In genomic region chrX:150899191-150899757, GRCh38 we compare ENCODE assay signal across 8 cellular contexts. TPM values are rescaled to one million over a fixed set of nuclear protein-coding genes. Genes with fewer than 3 reads are reported as not detected.
A peak's percentile ranks its signal among the peaks of the same experiment; 100 is the strongest.
DNase-seq lines count a peak whose midpoint lies in the region; ATAC-seq and TF ChIP-seq lines count a peak whose summit lies in the region.

No MANE protein-coding gene starts in this region.

- H3K9ac ChIP-seq in IMR-90 (ENCODE audit: low read depth, low read length) (peak overlapping the region; percentile 56), SK-N-SH (peak overlapping the region; percentile 51; the same call in 1 of the 2 replicates)

- peak overlapping the region; percentile 68 for H2AK9ac ChIP-seq in IMR-90 (replicated peaks; ENCODE audit: low read depth, low read length, poor library complexity)

- intact Hi-C loops in IMR-90 (cut with micrococcal nuclease): loop anchor here (1.0 to 2.0 kb wide), 3 partner anchors 84 to 498 kb away; partner anchors contain the start of genes HMGB3 and VMA21
- intact Hi-C loops in ascending aorta (cut with DNase I): loop anchor here (1.0 to 10.0 kb wide), 3 partner anchors 28 to 964 kb away; partner anchors contain the start of genes EOLA2 and HMGB3

- no peaks in the 10 kb centered on the region for H3K9me3 ChIP-seq in IMR-90 (ENCODE audit: control insufficient read depth, insufficient read depth, low read length)
- no peaks in the 10 kb centered on the region for H3K9me3 ChIP-seq in SK-N-SH
- H3K9me3 ChIP-seq in ascending aorta: no peaks in the 10 kb centered on the region

- H2BK15ac ChIP-seq in IMR-90 (ENCODE audit: low read depth, low read length): no peak overlapping the region

- ATAC-seq in GM21423 (IDR thresholded peaks at IDR 0.05; ENCODE audit: unreplicated experiment): peak; percentile 37
- peak; percentile 7 for ATAC-seq in IMR-90 (ENCODE audit: low read depth)

- no peak overlapping the region for H2BK20ac ChIP-seq in IMR-90 (ENCODE audit: low read depth, low read length)

- H3K9me2 ChIP-seq in SK-N-SH: no peaks in the 10 kb centered on the region

- no peak overlapping the region for H4K91ac ChIP-seq in IMR-90 (ENCODE audit: insufficient read depth, low read depth, low read length)

- CTCF ChIA-PET in IMR-90 (lab: Yijun Ruan, JAX) (no interaction called here), SK-N-SH (lab: Yijun Ruan, JAX) (no interaction called here)

- 0 out of 2 replicates have a peak overlapping the region, but pooled peaks have one; percentile 19 for H3K4ac ChIP-seq in IMR-90 (ENCODE audit: low read depth, low read length)

- in situ Hi-C loops in IMR-90 (cut with MboI; ENCODE audit: low sequenced_read_pairs): loop anchor here (10.0 kb wide), 1 partner anchor 86 kb away; the partner anchor contains the start of gene HMGB3

- no peak overlapping the region; the same call in 1 of the 2 replicates for H3K23ac ChIP-seq in IMR-90 (ENCODE audit: low read depth, low read length)

- no peak overlapping the region for H3K14ac ChIP-seq in IMR-90 (replicated peaks; ENCODE audit: low read depth, low read length)

- H2AFZ ChIP-seq in IMR-90 (replicated peaks; ENCODE audit: low read length, poor library complexity) (peak overlapping the region; percentile 91), SK-N-SH (ENCODE audit: low read depth) (peak overlapping the region; percentile 88; the same call in 1 of the 2 replicates)

- no peak for TF ChIP-seq CTCF in IMR-90 (conservative IDR thresholded peaks at IDR 0.05; ENCODE audit: low read depth, low read length)
- no peak for TF ChIP-seq CTCF in SK-N-SH (IDR thresholded peaks at IDR 0.05)
- TF ChIP-seq CTCF in ascending aorta (IDR thresholded peaks at IDR 0.05): no peak

- no peak overlapping the region for H2BK120ac ChIP-seq in IMR-90 (ENCODE audit: low read depth, low read length)

- TF ChIP-seq POLR2A in IMR-90 (IDR thresholded peaks at IDR 0.05; ENCODE audit: low read depth, low read length): no peak

- no peaks in the 10 kb centered on the region for H3K9me1 ChIP-seq in IMR-90 (ENCODE audit: insufficient read depth, low read length)

- H3K18ac ChIP-seq in IMR-90 (ENCODE audit: low read depth, low read length): no peak overlapping the region

- H3K4me1 ChIP-seq in IMR-90 (ENCODE audit: control insufficient read depth, insufficient read depth, low read length) (no peaks in the 10 kb centered on the region), SK-N-SH (ENCODE audit: control insufficient read depth in 1 of 2, insufficient read depth in 2 of 2, low read depth in 1 of 2, low read length in 1 of 2) (no peaks in the 10 kb centered on the region; a peak in 1 of 4 replicates), ascending aorta (no peaks in the 10 kb centered on the region)

- TF ChIP-seq RAD21 in IMR-90 (IDR thresholded peaks at IDR 0.05; ENCODE audit: low read length): no peak
- no peak for TF ChIP-seq RAD21 in SK-N-SH (IDR thresholded peaks at IDR 0.05; ENCODE audit: low read length)

- BruUV-seq in IMR-90 (replicated peaks; lab: Mats Ljungman, UMichigan): no TSS peak

- H4K8ac ChIP-seq in IMR-90 (ENCODE audit: low read depth in 2 of 2, low read length in 2 of 2): no peak overlapping the region

- no peaks in the 10 kb centered on the region for H3F3A ChIP-seq in SK-N-SH (replicated peaks; ENCODE audit: insufficient read depth)

- 38% methylated on average over 33 of the region's 42 CpGs; no CpG with 5 or more reads in 1 of the 2 experiments for WGBS in IMR-90 (ENCODE audit: extremely low coverage in 2 of 2, insufficient read length in 1 of 2), 2 experiments
- 29% methylated on average over 35 of the region's 42 CpGs for WGBS in SK-N-SH (ENCODE audit: low lambda C conversion rate)

- peaks cover 14% of the 10 kb centered on the region; the same call in 1 of the 2 replicates for H3K79me2 ChIP-seq in SK-N-SH (ENCODE audit: insufficient read depth)

- H3K27me3 ChIP-seq in IMR-90 (ENCODE audit: control insufficient read depth, insufficient read depth, low read length): peaks cover 2% of the 10 kb centered on the region; the same call in 1 of the 2 replicates
- H3K27me3 ChIP-seq in SK-N-SH (ENCODE audit: insufficient read depth): no peaks in the 10 kb centered on the region
- no peaks in the 10 kb centered on the region for H3K27me3 ChIP-seq in ascending aorta

- H3K56ac ChIP-seq in IMR-90 (ENCODE audit: extremely low read depth, insufficient read depth, low read length): no peak overlapping the region

- POLR2A ChIA-PET in IMR-90 (lab: Charles Lee; ENCODE audit: unreplicated experiment) (no interaction called here), SK-N-SH (lab: Yijun Ruan, JAX) (no interaction called here)

- DNase-seq in COLO668 (lab: John Stamatoyannopoulos, UW; ENCODE audit: unreplicated experiment) (peak; percentile 71), IMR-90 (peak; percentile 6), SK-N-SH (peak; percentile 37), ascending aorta (ENCODE audit: low spot score in 2 of 2) (peak in 1 of 2 donors; percentile 62), hepatic stellate cell (ENCODE audit: low spot score) (peak; percentile 28), putamen (ENCODE audit: low spot score) (peak; percentile 31), NCI-H2196 treated with DMSO at 0.1 percent for 48 hours (lab: John Stamatoyannopoulos, UW; ENCODE audit: unreplicated experiment) (no peak)

- dilution Hi-C loops in IMR-90 (cut with HindIII; ENCODE audit: low sequenced_read_pairs, unreplicated experiment): no loop called here

- H3K27ac ChIP-seq in IMR-90 (ENCODE audit: insufficient read depth, low read length): no peak overlapping the region; the same call in 1 of the 2 replicates
- H3K27ac ChIP-seq in SK-N-SH (ENCODE audit: low read depth in 2 of 2, low read length in 1 of 2): peak overlapping the region in 1 of 2 experiments; percentile 53; a peak in 1 of 4 replicates
- H3K27ac ChIP-seq in ascending aorta: peak overlapping the region; percentile 59 to 71

- TF ChIP-seq EP300 in SK-N-SH (IDR thresholded peaks at IDR 0.05; ENCODE audit: borderline replicate concordance in 1 of 2, low read depth in 1 of 2, low read length in 1 of 2): no peak

- no peak overlapping the region for H4K5ac ChIP-seq in IMR-90 (ENCODE audit: low read depth, low read length)

- H3K79me1 ChIP-seq in IMR-90 (ENCODE audit: low read depth in 1 of 2, low read length in 2 of 2): peaks cover 4 to 14% of the 10 kb centered on the region in 2 experiments; a peak in 3 of 4 replicates

- no peaks in the 10 kb centered on the region for H3K36me3 ChIP-seq in IMR-90 (ENCODE audit: control insufficient read depth, insufficient read depth, low read length)
- no peaks in the 10 kb centered on the region for H3K36me3 ChIP-seq in SK-N-SH (replicated peaks in 1 of 2; ENCODE audit: control insufficient read depth in 1 of 2, insufficient read depth in 2 of 2, low read length in 1 of 2)
- no peaks in the 10 kb centered on the region for H3K36me3 ChIP-seq in ascending aorta

- no peak overlapping the region for H2BK5ac ChIP-seq in IMR-90 (ENCODE audit: low read depth, low read length, poor library complexity, severe bottlenecking)

- no peak overlapping the region for H2AK5ac ChIP-seq in IMR-90 (ENCODE audit: low read depth, low read length)

- peak overlapping the region; percentile 76 for H3K4me2 ChIP-seq in IMR-90 (ENCODE audit: low read depth, low read length)
- H3K4me2 ChIP-seq in SK-N-SH: peak overlapping the region; percentile 87

- no peaks in the 10 kb centered on the region for H4K20me1 ChIP-seq in IMR-90 (ENCODE audit: insufficient read depth, low read length)
- no peaks in the 10 kb centered on the region for H4K20me1 ChIP-seq in SK-N-SH (ENCODE audit: insufficient read depth)

- peak overlapping the region; percentile 70 for H3K4me3 ChIP-seq in IMR-90 (ENCODE audit: insufficient read depth, low read depth, low read length)
- peak overlapping the region; percentile 55 to 65 for H3K4me3 ChIP-seq in SK-N-SH (ENCODE audit: low read depth in 2 of 2, low read length in 1 of 2)
- peak overlapping the region; percentile 71 to 83 for H3K4me3 ChIP-seq in ascending aorta

TF ChIP-seq in IMR-90, 13 proteins besides CTCF, POLR2A, EP300 and RAD21 (continues in another document):
- TF ChIP-seq CHD1 (IDR thresholded peaks at IDR 0.05; ENCODE audit: low read depth, low read length) (no peak), MAFK (IDR thresholded peaks at IDR 0.05; ENCODE audit: low read depth, low read length) (no peak), CEBPB (IDR thresholded peaks at IDR 0.05; ENCODE audit: low read depth, low read length) (no peak), RCOR1 (IDR thresholded peaks at IDR 0.05; ENCODE audit: insufficient replicate concordance, low read length) (no peak), RFX5 (IDR thresholded peaks at IDR 0.05; ENCODE audit: low read depth, low read length) (no peak), NFE2L2 (IDR thresholded peaks at IDR 0.05; ENCODE audit: low read depth, low read length) (no peak), FOS (IDR thresholded peaks at IDR 0.05; ENCODE audit: low read depth, low read length) (no peak), MXI1 (IDR thresholded peaks at IDR 0.05; ENCODE audit: borderline replicate concordance, low read depth, low read length) (no peak), BHLHE40 (IDR thresholded peaks at IDR 0.05; ENCODE audit: low read depth, low read length) (no peak)

TF ChIP-seq in SK-N-SH, 30 proteins besides CTCF, POLR2A, EP300 and RAD21 (continues in another document):
- TF ChIP-seq POLR2AphosphoS5 (IDR thresholded peaks at IDR 0.05; ENCODE audit: low read depth, low read length): no peak
- TF ChIP-seq EZH2phosphoT487 (IDR thresholded peaks at IDR 0.05; ENCODE audit: borderline replicate concordance, low read depth): no peak
- TF ChIP-seq ZBTB33 (IDR thresholded peaks at IDR 0.05; ENCODE audit: borderline replicate concordance, low read depth): no peak
- TF ChIP-seq FOXM1 (IDR thresholded peaks at IDR 0.05; ENCODE audit: low read depth): no peak

RNA-seq across cellular contexts. Expression of gene CD99L2, which starts 0.8 kb away (rescaled TPM):
- total RNA-seq in IMR-90 (2012; rRNA removed): 17.4 and 20.6 TPM in 2 replicates
- 41.4 and 43.0 TPM in 2 replicates for polyA plus RNA-seq in IMR-90 (2012; rRNA removed)
- 49.7 and 67.4 TPM in 2 replicates for polyA plus RNA-seq in IMR-90 (2012; cell fraction: cytosol; rRNA removed)
- polyA plus RNA-seq in IMR-90 (2012; cell fraction: nucleus; rRNA removed; ENCODE audit: low replicate concordance): 29.8 and 32.3 TPM in 2 replicates
- 57.7 and 62.9 TPM in 2 replicates for polyA plus RNA-seq in SK-N-SH (2012; rRNA removed)
- 43.0 and 51.5 TPM in 2 replicates for polyA plus RNA-seq in SK-N-SH (2012; cell fraction: cytosol; rRNA removed)
- 45.0 and 49.0 TPM in 2 replicates for polyA plus RNA-seq in SK-N-SH (2012; cell fraction: nucleus; rRNA removed)
- total RNA-seq in ascending aorta: 83.4 TPM
